ENCODE assay signal across 21 cellular contexts in genomic region chr3:30551266-30551665, GRCh38. TPM values are rescaled to one million over a fixed set of nuclear protein-coding genes. Genes with fewer than 3 reads are reported as not detected.
DNase-seq lines count a peak whose midpoint lies in the region; ATAC-seq and TF ChIP-seq lines count a peak whose summit lies in the region.
"Had no signal": no experiment of that assay in that cellular context is flagged by ENCODE, and none has a peak within 500 bp of the region (broad histone marks: within the 10 kb centered on the region; RNA-seq: fewer than 3 reads in every experiment).

No MANE protein-coding gene starts in this region.

- 0 out of 2 replicates have a peak overlapping the region, but pooled peaks have one; percentile 35 for H3K27ac Mint-ChIP-seq in GM23338
- H3K27ac Mint-ChIP-seq in activated T-helper 17 cell treated with anti-CD3 and anti-CD28 coated beads, Interleukin-2, amount 50 U/mL, for 72 hours: no peak overlapping the region

- no peak for ATAC-seq in GM23338
- peak; percentile 48 for ATAC-seq in activated T-helper 17 cell treated with anti-CD3 and anti-CD28 coated beads, Interleukin-2, amount 50 U/mL, for 72 hours (replicated peaks)
- no peak for ATAC-seq in GM21423 (IDR thresholded peaks at IDR 0.05; ENCODE audit: unreplicated experiment)

- H3K27me3 ChIP-seq in GM23338 (ENCODE audit: insufficient read depth): no peaks in the 10 kb centered on the region
- H3K27me3 ChIP-seq: brain microvascular endothelial cell, ovary, transverse colon had no signal

- H3K4me3 ChIP-seq in GM23338: 0 out of 2 replicates have a peak overlapping the region, but pooled peaks have one; percentile 2
- H3K4me3 ChIP-seq: lung, ovary, smooth muscle cell, transverse colon had no signal

- no peak for TF ChIP-seq CTCF in GM23338 (conservative IDR thresholded peaks at IDR 0.05; ENCODE audit: low read depth in 2 of 2)

- 0 out of 2 replicates have a peak, but pooled peaks cover 7% of the 10 kb centered on the region for H3K9me2 ChIP-seq in GM23338 (ENCODE audit: insufficient read depth)

- no peaks in the 10 kb centered on the region for H3K36me3 ChIP-seq in GM23338 (ENCODE audit: insufficient read depth)
- H3K36me3 ChIP-seq: brain microvascular endothelial cell, ovary, transverse colon, WERI-Rb-1 had no signal

- peaks cover 53% of the 10 kb centered on the region for H3K4me1 Mint-ChIP-seq in GM23338
- peaks cover 4% of the 10 kb centered on the region for H3K4me1 Mint-ChIP-seq in activated T-helper 17 cell treated with anti-CD3 and anti-CD28 coated beads, Interleukin-2, amount 50 U/mL, for 72 hours

- peak overlapping the region; percentile 94 for H3K27ac ChIP-seq in GM23338 (ENCODE audit: low read depth)
- H3K27ac ChIP-seq: brain microvascular endothelial cell, ovary, transverse colon, WERI-Rb-1 had no signal

- H3K4me1 ChIP-seq in GM23338 (ENCODE audit: insufficient read depth): peaks cover 40% of the 10 kb centered on the region

- H3K36me3 Mint-ChIP-seq in GM23338 (ENCODE audit: low read depth): peaks cover 19% of the 10 kb centered on the region
- H3K36me3 Mint-ChIP-seq in activated T-helper 17 cell treated with anti-CD3 and anti-CD28 coated beads, Interleukin-2, amount 50 U/mL, for 72 hours (ENCODE audit: low read depth): no peaks in the 10 kb centered on the region

- no peak overlapping the region for H2AFZ ChIP-seq in GM23338

- H4K20me1 ChIP-seq in GM23338 (replicated peaks; ENCODE audit: insufficient read depth): no peaks in the 10 kb centered on the region

- DNase-seq in GM23338 (ENCODE audit: low spot score) (no peak), KBM-7 (peak; percentile 54), renal cortical epithelial cell (ENCODE audit: low read depth) (peak; percentile 35), middle frontal gyrus (ENCODE audit: extremely low spot score, low spot score) (no peak), cerebellar nuclear complex (lab: John Stamatoyannopoulos, UW) (no peak)
- DNase-seq: activated naive CD4-positive, alpha-beta T cell treated with anti-CD3 and anti-CD28 coated beads, Interleukin-2, amount 50 U/mL, for 16 hours; amniotic stem cell; brain microvascular endothelial cell; NCI-H1092; NCI-H1930; OCI-M1; ovary; retina; stimulated activated CD4-positive, alpha-beta T cell treated with anti-CD3 and anti-CD28 coated beads, Interleukin-1b, Interleukin-23, amount 100 ng/mL, for 48 hours; transverse colon; WERI-Rb-1 had no signal

- in situ Hi-C loops in KBM-7 (cut with MboI; ENCODE audit: low pct_unique_long_range_greater_than_20kb, low sequenced_read_pairs): no loop called here

- no peaks in the 10 kb centered on the region for H3K79me2 ChIP-seq in GM23338 (replicated peaks; ENCODE audit: insufficient read depth)

- H3K4me2 ChIP-seq in GM23338: peak overlapping the region; percentile 25
- H3K4me2 ChIP-seq: smooth muscle cell had no signal

- peaks cover 16% of the 10 kb centered on the region; the same call in 2 of the 3 replicates for H3K9me3 Mint-ChIP-seq in GM23338
- peaks cover 6% of the 10 kb centered on the region for H3K9me3 Mint-ChIP-seq in activated T-helper 17 cell treated with anti-CD3 and anti-CD28 coated beads, Interleukin-2, amount 50 U/mL, for 72 hours

- H3F3A ChIP-seq in GM23338 (replicated peaks; ENCODE audit: low read depth): peaks cover 4% of the 10 kb centered on the region; the same call in 1 of the 2 replicates

- H3K4me3 Mint-ChIP-seq in GM23338: no peak overlapping the region; the same call in 2 of the 3 replicates
- H3K4me3 Mint-ChIP-seq in activated T-helper 17 cell treated with anti-CD3 and anti-CD28 coated beads, Interleukin-2, amount 50 U/mL, for 72 hours: no peak overlapping the region

- H3K27me3 Mint-ChIP-seq in GM23338 (ENCODE audit: insufficient read depth, low read depth, poor library complexity): peaks cover 6% of the 10 kb centered on the region
- H3K27me3 Mint-ChIP-seq in activated T-helper 17 cell treated with anti-CD3 and anti-CD28 coated beads, Interleukin-2, amount 50 U/mL, for 72 hours: no peaks in the 10 kb centered on the region

TF ChIP-seq in GM23338, 12 proteins besides CTCF, POLR2A, EP300 and RAD21 (continues in another document):
- TF ChIP-seq CREB1 (CRISPR knock-in tag; IDR thresholded peaks at IDR 0.05; ENCODE audit: low read depth): no peak
- TF ChIP-seq NANOG (IDR thresholded peaks at IDR 0.05; ENCODE audit: borderline replicate concordance): peak; percentile 82; the same call in 1 of the 2 replicates
- TF ChIP-seq EZH2phosphoT487 (IDR thresholded peaks at IDR 0.05; ENCODE audit: unreplicated experiment): no peak
- no peak for TF ChIP-seq STAT1 (IDR thresholded peaks at IDR 0.05; ENCODE audit: unreplicated experiment)
- TF ChIP-seq, protein P1, sequence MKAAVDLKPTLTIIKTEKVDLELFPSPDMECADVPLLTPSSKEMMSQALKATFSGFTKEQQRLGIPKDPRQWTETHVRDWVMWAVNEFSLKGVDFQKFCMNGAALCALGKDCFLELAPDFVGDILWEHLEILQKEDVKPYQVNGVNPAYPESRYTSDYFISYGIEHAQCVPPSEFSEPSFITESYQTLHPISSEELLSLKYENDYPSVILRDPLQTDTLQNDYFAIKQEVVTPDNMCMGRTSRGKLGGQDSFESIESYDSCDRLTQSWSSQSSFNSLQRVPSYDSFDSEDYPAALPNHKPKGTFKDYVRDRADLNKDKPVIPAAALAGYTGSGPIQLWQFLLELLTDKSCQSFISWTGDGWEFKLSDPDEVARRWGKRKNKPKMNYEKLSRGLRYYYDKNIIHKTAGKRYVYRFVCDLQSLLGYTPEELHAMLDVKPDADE (IDR thresholded peaks at IDR 0.05): no peak
- TF ChIP-seq ZNF462 (CRISPR knock-in tag; IDR thresholded peaks at IDR 0.05): no peak

RNA-seq across cellular contexts. Expression of gene TGFBR2, which starts 55.1 kb away (rescaled TPM):
- 12.2 and 13.0 TPM in 2 replicates for total RNA-seq in GM23338 (2014; rRNA removed; shearing (Covaris generic))
- 3.7 and 4.7 TPM in 2 replicates for polyA plus RNA-seq in GM23338 (2016; fragmentation: Nextera tagmentation; extraction: Ambion mirVana)
- total RNA-seq in activated T-helper 17 cell treated with anti-CD3 and anti-CD28 coated beads, Interleukin-2, amount 50 U/mL, for 72 hours: 10 to 100 TPM; 51.2 to 63.2 TPM
- total RNA-seq in renal cortical epithelial cell: 63.4 and 258 TPM in 2 replicates
- polyA plus RNA-seq: neural cell had no signal

Comparison
In these comparisons a context has a peak if more than half of its experiments do, and no peak if none do; other contexts are left out.
1. DNase-seq: peak in KBM-7 (single experiment) and renal cortical epithelial cell (single experiment); none in GM23338 (single experiment), middle frontal gyrus (single experiment) and cerebellar nuclear complex (0 of 2).